ENCODE assay signal across 8 cellular contexts in genomic region chr16:12613131-12613991, GRCh38.
DNase-seq lines count a peak whose midpoint lies in the region; ATAC-seq and TF ChIP-seq lines count a peak whose summit lies in the region.

No MANE protein-coding gene starts in this region.

- TF ChIP-seq POLR2A in erythroblast (IDR thresholded peaks at IDR 0.05; ENCODE audit: low read length): no peak

- TF ChIP-seq CTCF in GM10266 (IDR thresholded peaks at IDR 0.05; ENCODE audit: control insufficient read depth, insufficient read depth, low read depth, missing control alignments): no peak

- ATAC-seq in HG02884 (IDR thresholded peaks at IDR 0.05; ENCODE audit: unreplicated experiment): peak; percentile 79

- intact Hi-C loops in posterior vena cava (cut with DNase I): no loop called here

- DNase-seq in Daoy (ENCODE audit: low read depth) (peak; percentile 85), SW480 (ENCODE audit: low spot score) (peak; percentile 98), erythroblast (lab: John Stamatoyannopoulos, UW) (peak; percentile 5 to 36), posterior vena cava (ENCODE audit: low spot score) (no peak), globus pallidus (ENCODE audit: low spot score) (no peak), GM10266 (ENCODE audit: extremely low spot score) (no peak)
- peak; percentile 37 to 70 for DNase-seq in stimulated activated CD8-positive, alpha-beta memory T cell treated with anti-CD3 and anti-CD28 coated beads, Interleukin-7, amount 100 ng/mL, for 48 hours (ENCODE audit: extremely low read depth in 1 of 2, low read depth in 1 of 2)

Comparison
In these comparisons a context has a peak if more than half of its experiments do, and no peak if none do; other contexts are left out.
1. DNase-seq: peak in Daoy (single experiment), SW480 (single experiment), erythroblast (2 of 2) and stimulated activated CD8-positive, alpha-beta memory T cell treated with anti-CD3 and anti-CD28 coated beads, Interleukin-7, amount 100 ng/mL, for 48 hours (2 of 2); none in posterior vena cava (single experiment), globus pallidus (single experiment) and GM10266 (single experiment).